Comparison of ENCODE assay signal across 20 cellular contexts in genomic region chr22:31919730-31920129, GRCh38. TPM values are rescaled to one million over a fixed set of nuclear protein-coding genes. Genes with fewer than 3 reads are reported as not detected.
DNase-seq lines count a peak whose midpoint lies in the region; ATAC-seq, FAIRE-seq and TF ChIP-seq lines count a peak whose summit lies in the region.
"Had no signal": no experiment of that assay in that cellular context is flagged by ENCODE, and none has a peak within 500 bp of the region (broad histone marks: within the 10 kb centered on the region; RNA-seq: fewer than 3 reads in every experiment).

No MANE protein-coding gene starts in this region.

- POLR2A ChIA-PET in HepG2 (lab: Yijun Ruan, JAX), result interaction anchor here (0.7 to 2.1 kb wide), 2 partner anchors 14 to 24 kb away, joined by 3 to 9 read pairs; no protein-coding TSS in a partner anchor

- no peaks in the 10 kb centered on the region for H3K9me3 Mint-ChIP-seq in dendritic cell treated with granulocyte-macrophage colony-stimulating factor and Interleukin-4, amounts not matched to agents 40 ng/mL and 50 ng/mL, for 4 days
- H3K9me3 Mint-ChIP-seq: CD4-positive, alpha-beta T cell had no signal

- no peak overlapping the region for H3K9ac ChIP-seq in HepG2 (ENCODE audit: insufficient read depth, low read depth, low read length)
- H3K9ac ChIP-seq: GM23248 had no signal

- H3K4me1 ChIP-seq in HepG2 (ENCODE audit: insufficient read depth, low read length) (peaks cover 80% of the 10 kb centered on the region), right lobe of liver (no peaks in the 10 kb centered on the region)
- H3K4me1 ChIP-seq: A549 had no signal

- in situ Hi-C loops in HepG2 (cut with HindIII; ENCODE audit: extremely low pct_ligation_motif_present, low pct_unique_long_range_greater_than_20kb), result no loop called here

- peaks cover 89% of the 10 kb centered on the region for H3K4me1 Mint-ChIP-seq in dendritic cell treated with granulocyte-macrophage colony-stimulating factor and Interleukin-4, amounts not matched to agents 40 ng/mL and 50 ng/mL, for 4 days (ENCODE audit: low read depth)

- H3K27ac ChIP-seq in HepG2 (ENCODE audit: extremely low read length, insufficient read depth, low read length) (no peak overlapping the region), right lobe of liver (no peak overlapping the region), substantia nigra (ENCODE audit: low read depth, low read length, poor library complexity, severe bottlenecking) (peak overlapping the region; percentile 14)
- H3K27ac ChIP-seq: 22Rv1, A549, C4-2B, GM23248 had no signal

- peak; percentile 36 for DNase-seq in HepG2 (ENCODE audit: low spot score)
- no peak for DNase-seq in right lobe of liver
- no peak for DNase-seq in substantia nigra (lab: John Stamatoyannopoulos, UW)
- DNase-seq in MG63, result no peak
- DNase-seq in superior temporal gyrus (ENCODE audit: extremely low spot score), result no peak
- no peak for DNase-seq in NCI-H446 treated with DMSO at 0.1 percent for 48 hours (lab: John Stamatoyannopoulos, UW)
- DNase-seq: AML-193; Caco-2; CD4-positive, alpha-beta T cell; GM23248; HCEC 1CT; IMR-90 had no signal

- no peaks in the 10 kb centered on the region; a peak in 1 of 5 replicates for H3K27me3 ChIP-seq in HepG2 (ENCODE audit: control insufficient read depth in 1 of 2, insufficient read depth in 2 of 2, low read length in 2 of 2)
- no peaks in the 10 kb centered on the region for H3K27me3 ChIP-seq in right lobe of liver
- H3K27me3 ChIP-seq in MG63, result no peaks in the 10 kb centered on the region

- H3K4me3 Mint-ChIP-seq in dendritic cell treated with granulocyte-macrophage colony-stimulating factor and Interleukin-4, amounts not matched to agents 40 ng/mL and 50 ng/mL, for 4 days, result no peak overlapping the region
- H3K4me3 Mint-ChIP-seq: CD4-positive, alpha-beta T cell had no signal

- H3K27ac Mint-ChIP-seq in dendritic cell treated with granulocyte-macrophage colony-stimulating factor and Interleukin-4, amounts not matched to agents 40 ng/mL and 50 ng/mL, for 4 days, result peak overlapping the region; percentile 84
- H3K27ac Mint-ChIP-seq: CD4-positive, alpha-beta T cell had no signal

- WGBS in HepG2 (ENCODE audit: low lambda C conversion rate), result 0% methylated on average over 3 of the region's 3 CpGs
- 40% methylated on average over 1 of the region's 3 CpGs for WGBS in right lobe of liver (ENCODE audit: insufficient coverage, low coverage, low lambda C conversion rate, missing lambda C conversion rate)

- no peak for FAIRE-seq in HepG2 (lab: Jason Lieb, UNC)
- FAIRE-seq: A549, D721Med, G401.6, GM12891, H54 had no signal

- ATAC-seq in HepG2 (peak; percentile 46), right lobe of liver (no peak)

- no peaks in the 10 kb centered on the region for H3K36me3 ChIP-seq in HepG2 (replicated peaks in 1 of 2; ENCODE audit: control insufficient read depth in 1 of 2, insufficient read depth in 2 of 2, low read length in 2 of 2)
- H3K36me3 ChIP-seq in right lobe of liver, result no peaks in the 10 kb centered on the region
- no peaks in the 10 kb centered on the region for H3K36me3 ChIP-seq in MG63

- no peak overlapping the region for H2AFZ ChIP-seq in HepG2 (ENCODE audit: low read length)
- H2AFZ ChIP-seq: GM23248 had no signal

- intact Hi-C loops in HepG2 (cut with micrococcal nuclease; ENCODE audit: unreplicated experiment), result no loop called here
- intact Hi-C loops in right lobe of liver (cut with DNase I), result no loop called here
- intact Hi-C loops in dendritic cell treated with granulocyte-macrophage colony-stimulating factor and Interleukin-4, amounts not matched to agents 40 ng/mL and 50 ng/mL, for 4 days (cut with micrococcal nuclease), result no loop called here

- H3K4me2 ChIP-seq in HepG2 (ENCODE audit: low read depth, low read length), result peak overlapping the region; percentile 61
- H3K4me2 ChIP-seq: A549 had no signal

- CTCF ChIA-PET in HepG2 (lab: Yijun Ruan, JAX; ENCODE audit: low intra/inter-chr PET ratio, low total read pairs), result no interaction called here

- TF ChIP-seq RAD21 in HepG2 (CRISPR knock-in tag; IDR thresholded peaks at IDR 0.05), result no peak

- H4K20me1 ChIP-seq in HepG2 (ENCODE audit: insufficient read depth, low read length), result no peaks in the 10 kb centered on the region

- H3K9me3 ChIP-seq in HepG2 (ENCODE audit: low read length) (no peaks in the 10 kb centered on the region), right lobe of liver (no peaks in the 10 kb centered on the region), MG63 (no peaks in the 10 kb centered on the region)
- H3K9me3 ChIP-seq: A549, Caco-2 had no signal

- H3K4me3 ChIP-seq in HepG2 (replicated peaks in 1 of 3; ENCODE audit: insufficient read depth in 1 of 3, low read depth in 2 of 3, low read length in 3 of 3) (peak overlapping the region in 1 of 3 experiments; percentile 19; a peak in 1 of 6 replicates), right lobe of liver (no peak overlapping the region), MG63 (no peak overlapping the region)
- H3K4me3 ChIP-seq: A549, GM23248 had no signal

- H3K27me3 Mint-ChIP-seq in dendritic cell treated with granulocyte-macrophage colony-stimulating factor and Interleukin-4, amounts not matched to agents 40 ng/mL and 50 ng/mL, for 4 days, result no peaks in the 10 kb centered on the region
- H3K27me3 Mint-ChIP-seq: CD4-positive, alpha-beta T cell had no signal

- no TSS peak for BruUV-seq in HepG2 (replicated peaks; lab: Mats Ljungman, UMichigan)

- TF ChIP-seq CTCF in HepG2 (CRISPR knock-in tag; IDR thresholded peaks at IDR 0.05), result no peak
- TF ChIP-seq CTCF in right lobe of liver (IDR thresholded peaks at IDR 0.05), result no peak

- H3K36me3 Mint-ChIP-seq in dendritic cell treated with granulocyte-macrophage colony-stimulating factor and Interleukin-4, amounts not matched to agents 40 ng/mL and 50 ng/mL, for 4 days (ENCODE audit: low read depth), result no peaks in the 10 kb centered on the region

- TF ChIP-seq POLR2A in HepG2 (IDR thresholded peaks at IDR 0.05; ENCODE audit: insufficient read depth in 1 of 2, low read depth in 2 of 2, low read length in 2 of 2) (no peak), right lobe of liver (IDR thresholded peaks at IDR 0.05) (no peak)

- H3K79me2 ChIP-seq in HepG2 (ENCODE audit: insufficient read depth, low read length), result no peaks in the 10 kb centered on the region

- TF ChIP-seq EP300 in HepG2 (IDR thresholded peaks at IDR 0.05; ENCODE audit: low read depth in 2 of 2, low read length in 2 of 2) (no peak), HepG2 (CRISPR knock-in tag; IDR thresholded peaks at IDR 0.05; ENCODE audit: borderline replicate concordance) (no peak)

TF ChIP-seq in HepG2, 621 proteins besides CTCF, POLR2A, EP300 and RAD21 (continues in another document):
- no peak for TF ChIP-seq EHMT2 (IDR thresholded peaks at IDR 0.05; ENCODE audit: borderline replicate concordance, low read depth, low read length)
- TF ChIP-seq NR3C1 (CRISPR knock-in tag; IDR thresholded peaks at IDR 0.05), result no peak
- 0 out of 2 replicates have a peak, but pooled peaks have one; percentile 16 for TF ChIP-seq HOXA3 (CRISPR knock-in tag; IDR thresholded peaks at IDR 0.05)
- no peak for TF ChIP-seq HDAC1 (CRISPR knock-in tag; IDR thresholded peaks at IDR 0.05)
- TF ChIP-seq ESRRA (CRISPR knock-in tag; IDR thresholded peaks at IDR 0.05; ENCODE audit: low read depth), result peak; percentile 85
- 0 out of 2 replicates have a peak, but pooled peaks have one; percentile 41 for TF ChIP-seq AKAP8 (CRISPR knock-in tag; IDR thresholded peaks at IDR 0.05)
- no peak for TF ChIP-seq ZNF232 (CRISPR knock-in tag; IDR thresholded peaks at IDR 0.05; ENCODE audit: borderline replicate concordance)
- TF ChIP-seq, protein P1, sequence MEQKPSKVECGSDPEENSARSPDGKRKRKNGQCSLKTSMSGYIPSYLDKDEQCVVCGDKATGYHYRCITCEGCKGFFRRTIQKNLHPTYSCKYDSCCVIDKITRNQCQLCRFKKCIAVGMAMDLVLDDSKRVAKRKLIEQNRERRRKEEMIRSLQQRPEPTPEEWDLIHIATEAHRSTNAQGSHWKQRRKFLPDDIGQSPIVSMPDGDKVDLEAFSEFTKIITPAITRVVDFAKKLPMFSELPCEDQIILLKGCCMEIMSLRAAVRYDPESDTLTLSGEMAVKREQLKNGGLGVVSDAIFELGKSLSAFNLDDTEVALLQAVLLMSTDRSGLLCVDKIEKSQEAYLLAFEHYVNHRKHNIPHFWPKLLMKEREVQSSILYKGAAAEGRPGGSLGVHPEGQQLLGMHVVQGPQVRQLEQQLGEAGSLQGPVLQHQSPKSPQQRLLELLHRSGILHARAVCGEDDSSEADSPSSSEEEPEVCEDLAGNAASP (CRISPR knock-in tag; IDR thresholded peaks at IDR 0.05; ENCODE audit: borderline replicate concordance), result peak; percentile 33; the same call in 1 of the 2 replicates
- TF ChIP-seq ZNF792 (CRISPR knock-in tag; IDR thresholded peaks at IDR 0.05), result no peak
- TF ChIP-seq FOXA3 (CRISPR knock-in tag; IDR thresholded peaks at IDR 0.05), result no peak

RNA-seq across cellular contexts. Expression of gene YWHAH, which starts 24.6 kb away (rescaled TPM):
- total RNA-seq in HepG2 (2016; rRNA removed; fragmentation: Illumina TruSeq; extraction: Trizol) (92.7 and 112 TPM in 2 replicates), right lobe of liver (10 to 100 TPM; 35.8 to 97.5 (median 59.1) TPM)
- 20.0 and 24.6 TPM in 2 replicates for total RNA-seq in HepG2 (2016; cell fraction: cytosol; rRNA removed; fragmentation: Illumina TruSeq; extraction: Trizol; ENCODE audit: low read depth)
- 93.8 and 101 TPM in 2 replicates for total RNA-seq in HepG2 (2016; cell fraction: insoluble cytoplasmic fraction; rRNA removed; fragmentation: Illumina TruSeq; extraction: Trizol)
- total RNA-seq in HepG2 (2016; cell fraction: membrane; rRNA removed; fragmentation: Illumina TruSeq; extraction: Trizol), result 56.3 and 62.2 TPM in 2 replicates
- total RNA-seq in HepG2 (2016; cell fraction: nucleus; rRNA removed; fragmentation: Illumina TruSeq; extraction: Trizol), result 30.2 and 35.4 TPM in 2 replicates
- 35.6 and 40.9 TPM in 2 replicates for polyA plus RNA-seq in HepG2 (2011; rRNA removed)
- polyA plus RNA-seq in HepG2 (2011; cell fraction: cytosol; rRNA removed), result 38.6 and 45.7 TPM in 2 replicates
- polyA plus RNA-seq in HepG2 (2011; cell fraction: nucleus; rRNA removed), result 17.5 and 20.3 TPM in 2 replicates
- 78.8 and 95.2 TPM in 2 replicates for polyA plus RNA-seq in HepG2 (2012)
- 19.0 and 24.6 TPM in 2 replicates for polyA plus RNA-seq in HepG2 (2016; cell fraction: cytosol; fragmentation: Illumina TruSeq; extraction: Trizol; ENCODE audit: low read depth)
- 117 and 129 TPM in 2 replicates for polyA plus RNA-seq in HepG2 (2016; cell fraction: insoluble cytoplasmic fraction; fragmentation: Illumina TruSeq; extraction: Trizol; ENCODE audit: low read depth)
- 43.9 and 52.9 TPM in 2 replicates for polyA plus RNA-seq in HepG2 (2016; cell fraction: membrane; fragmentation: Illumina TruSeq; extraction: Trizol; ENCODE audit: low read depth)
- 57.2 and 66.4 TPM in 2 replicates for polyA plus RNA-seq in HepG2 (2016; cell fraction: nucleus; fragmentation: Illumina TruSeq; extraction: Trizol; ENCODE audit: insufficient read depth, low read depth)
- polyA minus RNA-seq in HepG2 (2011; rRNA and poly(A)+ RNA removed; ENCODE audit: low replicate concordance), result 18.0 and 27.7 TPM in 2 replicates
- 24.6 and 31.3 TPM in 2 replicates for polyA minus RNA-seq in HepG2 (2011; cell fraction: cytosol; rRNA and poly(A)+ RNA removed)
- polyA minus RNA-seq in HepG2 (2011; cell fraction: nucleus; rRNA and poly(A)+ RNA removed), result 12.7 and 18.4 TPM in 2 replicates
- total RNA-seq in MG63 (2014; rRNA removed; shearing (Covaris generic); ENCODE audit: low replicate concordance), result 92.2 and 125 TPM in 2 replicates
